3 cellular contexts compared by ENCODE assay signal in genomic region chr1:30034627-30035521, GRCh38.
A peak's percentile ranks its signal among the peaks of the same experiment; 100 is the strongest.
TF ChIP-seq lines count a peak whose summit lies in the region.

No MANE protein-coding gene starts in this region.

TF ChIP-seq in IMR-90, 13 proteins besides CTCF, POLR2A, EP300 and RAD21:
- TF ChIP-seq, protein P1, sequence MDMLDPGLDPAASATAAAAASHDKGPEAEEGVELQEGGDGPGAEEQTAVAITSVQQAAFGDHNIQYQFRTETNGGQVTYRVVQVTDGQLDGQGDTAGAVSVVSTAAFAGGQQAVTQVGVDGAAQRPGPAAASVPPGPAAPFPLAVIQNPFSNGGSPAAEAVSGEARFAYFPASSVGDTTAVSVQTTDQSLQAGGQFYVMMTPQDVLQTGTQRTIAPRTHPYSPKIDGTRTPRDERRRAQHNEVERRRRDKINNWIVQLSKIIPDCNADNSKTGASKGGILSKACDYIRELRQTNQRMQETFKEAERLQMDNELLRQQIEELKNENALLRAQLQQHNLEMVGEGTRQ (IDR thresholded peaks at IDR 0.05; ENCODE audit: low read depth, low read length), result no peak
- TF ChIP-seq CEBPB (IDR thresholded peaks at IDR 0.05; ENCODE audit: low read depth, low read length) (no peak), MXI1 (IDR thresholded peaks at IDR 0.05; ENCODE audit: borderline replicate concordance, low read depth, low read length) (no peak)
- TF ChIP-seq, protein P2, sequence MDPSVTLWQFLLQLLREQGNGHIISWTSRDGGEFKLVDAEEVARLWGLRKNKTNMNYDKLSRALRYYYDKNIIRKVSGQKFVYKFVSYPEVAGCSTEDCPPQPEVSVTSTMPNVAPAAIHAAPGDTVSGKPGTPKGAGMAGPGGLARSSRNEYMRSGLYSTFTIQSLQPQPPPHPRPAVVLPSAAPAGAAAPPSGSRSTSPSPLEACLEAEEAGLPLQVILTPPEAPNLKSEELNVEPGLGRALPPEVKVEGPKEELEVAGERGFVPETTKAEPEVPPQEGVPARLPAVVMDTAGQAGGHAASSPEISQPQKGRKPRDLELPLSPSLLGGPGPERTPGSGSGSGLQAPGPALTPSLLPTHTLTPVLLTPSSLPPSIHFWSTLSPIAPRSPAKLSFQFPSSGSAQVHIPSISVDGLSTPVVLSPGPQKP (IDR thresholded peaks at IDR 0.05; ENCODE audit: borderline replicate concordance, low read depth, low read length), result no peak

TF ChIP-seq in WTC11, 78 proteins besides CTCF, POLR2A, EP300 and RAD21:
- TF ChIP-seq, protein P3, sequence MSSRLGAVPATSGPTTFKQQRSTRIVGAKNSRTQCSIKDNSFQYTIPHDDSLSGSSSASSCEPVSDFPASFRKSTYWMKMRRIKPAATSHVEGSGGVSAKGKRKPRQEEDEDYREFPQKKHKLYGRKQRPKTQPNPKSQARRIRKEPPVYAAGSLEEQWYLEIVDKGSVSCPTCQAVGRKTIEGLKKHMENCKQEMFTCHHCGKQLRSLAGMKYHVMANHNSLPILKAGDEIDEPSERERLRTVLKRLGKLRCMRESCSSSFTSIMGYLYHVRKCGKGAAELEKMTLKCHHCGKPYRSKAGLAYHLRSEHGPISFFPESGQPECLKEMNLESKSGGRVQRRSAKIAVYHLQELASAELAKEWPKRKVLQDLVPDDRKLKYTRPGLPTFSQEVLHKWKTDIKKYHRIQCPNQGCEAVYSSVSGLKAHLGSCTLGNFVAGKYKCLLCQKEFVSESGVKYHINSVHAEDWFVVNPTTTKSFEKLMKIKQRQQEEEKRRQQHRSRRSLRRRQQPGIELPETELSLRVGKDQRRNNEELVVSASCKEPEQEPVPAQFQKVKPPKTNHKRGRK (CRISPR knock-in tag; IDR thresholded peaks at IDR 0.05; ENCODE audit: borderline replicate concordance), result no peak
- TF ChIP-seq GTF2I (CRISPR knock-in tag; conservative IDR thresholded peaks at IDR 0.05), result peak; percentile 82

TF ChIP-seq in HepG2, 621 proteins besides CTCF, POLR2A, EP300 and RAD21:
- peak; percentile 62; the same call in 1 of the 2 replicates for TF ChIP-seq ZNF629 (CRISPR knock-in tag; conservative IDR thresholded peaks at IDR 0.05)
- no peak for TF ChIP-seq ZFP82 (CRISPR knock-in tag; IDR thresholded peaks at IDR 0.05; ENCODE audit: borderline replicate concordance)
